ENCODE assay signal across 1 cellular context in the genomic region with DNA sequence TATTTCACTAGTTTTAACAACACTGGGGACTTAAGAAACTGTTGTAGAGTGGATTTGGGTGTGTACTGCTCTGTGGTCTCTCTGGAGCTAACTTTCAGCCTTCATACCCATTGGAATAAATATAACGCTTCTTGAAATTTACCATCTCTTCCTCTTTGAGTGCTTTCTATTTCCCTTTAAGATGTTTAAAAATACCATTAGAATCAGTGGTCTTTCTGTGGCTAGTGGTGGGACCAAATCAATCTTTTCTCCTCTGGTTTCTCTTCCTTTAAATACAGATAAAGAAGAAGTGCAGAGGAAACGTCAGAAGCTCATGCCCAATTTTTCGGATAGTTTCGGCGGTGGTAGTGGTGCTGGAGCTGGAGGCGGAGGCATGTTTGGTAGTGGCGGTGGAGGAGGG.
TF ChIP-seq lines count a peak whose summit lies in the region.

No MANE protein-coding gene starts in this region.

TF ChIP-seq in HepG2, 621 proteins besides CTCF, POLR2A, EP300 and RAD21:
- TF ChIP-seq MBD4 (IDR thresholded peaks at IDR 0.05; ENCODE audit: borderline replicate concordance, low read length) = no peak
- no peak for TF ChIP-seq ZSCAN20 (CRISPR knock-in tag; IDR thresholded peaks at IDR 0.05; ENCODE audit: borderline replicate concordance)
